9 cellular contexts compared by ENCODE assay signal in genomic region chr13:33126909-33127607, GRCh38.
DNase-seq lines count a peak whose midpoint lies in the region; ATAC-seq and TF ChIP-seq lines count a peak whose summit lies in the region.
"Had no signal": no experiment of that assay in that cellular context is flagged by ENCODE, and none has a peak within 500 bp of the region (broad histone marks: within the 10 kb centered on the region; RNA-seq: fewer than 3 reads in every experiment).

No MANE protein-coding gene starts in this region.

- TF ChIP-seq CTCF in foreskin fibroblast (IDR thresholded peaks at IDR 0.05; ENCODE audit: low read depth, low read length), result no peak
- no peak for TF ChIP-seq CTCF in osteoblast (IDR thresholded peaks at IDR 0.05; ENCODE audit: extremely low read depth, low read depth, low read length)
- no peak for TF ChIP-seq CTCF in GM23338 (conservative IDR thresholded peaks at IDR 0.05; ENCODE audit: low read depth in 2 of 2)

- peaks cover 4% of the 10 kb centered on the region; the same call in 2 of the 3 replicates for H3K36me3 Mint-ChIP-seq in GM23338 (ENCODE audit: low read depth)

- H3K9me2 ChIP-seq in GM23338 (ENCODE audit: insufficient read depth), result no peaks in the 10 kb centered on the region

- H3K36me3 ChIP-seq in osteoblast (ENCODE audit: insufficient read depth, low read length), result peaks cover 79% of the 10 kb centered on the region
- no peaks in the 10 kb centered on the region for H3K36me3 ChIP-seq in GM23338 (ENCODE audit: insufficient read depth)

- H3K9me3 ChIP-seq in osteoblast (ENCODE audit: low read depth, low read length), result no peaks in the 10 kb centered on the region

- H3F3A ChIP-seq in GM23338 (replicated peaks; ENCODE audit: low read depth), result no peaks in the 10 kb centered on the region

- H2AFZ ChIP-seq in osteoblast (ENCODE audit: low read length), result no peak overlapping the region
- no peak overlapping the region for H2AFZ ChIP-seq in GM23338
- H2AFZ ChIP-seq: parathyroid adenoma had no signal

- ATAC-seq in Right ventricle myocardium inferior (peak; percentile 41), GM23338 (no peak)

- H3K4me1 ChIP-seq in osteoblast (ENCODE audit: insufficient read depth, low read length), result peaks cover 21% of the 10 kb centered on the region
- H3K4me1 ChIP-seq in GM23338 (ENCODE audit: insufficient read depth), result peaks cover 24% of the 10 kb centered on the region
- H3K4me1 ChIP-seq: parathyroid adenoma had no signal

- H3K4me2 ChIP-seq in osteoblast (ENCODE audit: insufficient read depth, low read length) (no peak overlapping the region), GM23338 (no peak overlapping the region)

- H3K79me2 ChIP-seq in osteoblast (ENCODE audit: insufficient read depth, low read length) (peaks cover 60% of the 10 kb centered on the region), GM23338 (replicated peaks; ENCODE audit: insufficient read depth) (no peaks in the 10 kb centered on the region)
- H3K79me2 ChIP-seq: parathyroid adenoma had no signal

- H3K9me3 Mint-ChIP-seq in GM23338, result no peaks in the 10 kb centered on the region

- H3K27ac Mint-ChIP-seq in GM23338, result no peak overlapping the region

- DNase-seq in Right ventricle myocardium inferior (ENCODE audit: missing footprints) (peak; percentile 73), cardiac septum (ENCODE audit: low spot score) (no peak), foreskin fibroblast (peak; percentile 65 to 75), osteoblast (ENCODE audit: insufficient read length, low spot score, missing footprints) (peak; percentile 65), GM23338 (ENCODE audit: low spot score) (no peak), H4 (ENCODE audit: low spot score) (no peak), NCI-H146 (lab: John Stamatoyannopoulos, UW) (no peak), NCI-H748 (lab: John Stamatoyannopoulos, UW; ENCODE audit: unreplicated experiment) (no peak)

- H4K20me1 ChIP-seq in osteoblast (ENCODE audit: insufficient read depth, low read length), result peaks cover 16% of the 10 kb centered on the region
- no peaks in the 10 kb centered on the region for H4K20me1 ChIP-seq in GM23338 (replicated peaks; ENCODE audit: insufficient read depth)

- H3K27ac ChIP-seq in osteoblast (ENCODE audit: low read depth, low read length), result peak overlapping the region; percentile 83
- no peak overlapping the region for H3K27ac ChIP-seq in GM23338 (ENCODE audit: low read depth)
- H3K27ac ChIP-seq: parathyroid adenoma had no signal

- H3K4me3 ChIP-seq in foreskin fibroblast (ENCODE audit: low read depth in 1 of 2, low read length in 2 of 2) (no peak overlapping the region), osteoblast (ENCODE audit: insufficient read depth, low read length) (no peak overlapping the region), GM23338 (no peak overlapping the region)

- intact Hi-C loops in Right ventricle myocardium inferior (cut with DNase I) (loop anchor here (5.0 kb wide), 2 partner anchors 80 to 155 kb away; no protein-coding TSS in a partner anchor), cardiac septum (cut with DNase I) (loop anchor here (1.0 kb wide), 1 partner anchor 415 kb away; no protein-coding TSS in a partner anchor)

- H3K27me3 ChIP-seq in osteoblast (ENCODE audit: insufficient read depth, low read length) (no peaks in the 10 kb centered on the region), GM23338 (ENCODE audit: insufficient read depth) (no peaks in the 10 kb centered on the region)

- no peak overlapping the region for H3K4me3 Mint-ChIP-seq in GM23338

- H3K4me1 Mint-ChIP-seq in GM23338, result peaks cover 36% of the 10 kb centered on the region

- peaks cover 10% of the 10 kb centered on the region for H3K27me3 Mint-ChIP-seq in GM23338 (ENCODE audit: insufficient read depth, low read depth, poor library complexity)

TF ChIP-seq in GM23338, 12 proteins besides CTCF, POLR2A, EP300 and RAD21 (continues in another document):
- TF ChIP-seq EZH2phosphoT487 (IDR thresholded peaks at IDR 0.05; ENCODE audit: unreplicated experiment) (no peak), STAT1 (IDR thresholded peaks at IDR 0.05; ENCODE audit: unreplicated experiment) (no peak), ZNF331 (CRISPR knock-in tag; IDR thresholded peaks at IDR 0.05; ENCODE audit: low read depth) (no peak), ETS1 (IDR thresholded peaks at IDR 0.05) (no peak), NANOG (IDR thresholded peaks at IDR 0.05; ENCODE audit: borderline replicate concordance) (no peak), JUNB (IDR thresholded peaks at IDR 0.05; ENCODE audit: unreplicated experiment) (no peak), ZNF462 (CRISPR knock-in tag; IDR thresholded peaks at IDR 0.05) (no peak), POLR2AphosphoS5 (IDR thresholded peaks at IDR 0.05; ENCODE audit: low read depth) (no peak)

Comparison
In these comparisons a context has a peak if more than half of its experiments do, and no peak if none do; other contexts are left out.
1. DNase-seq: peak in Right ventricle myocardium inferior (single experiment), foreskin fibroblast (2 of 2) and osteoblast (single experiment); none in cardiac septum (single experiment), GM23338 (single experiment), H4 (single experiment), NCI-H146 (single experiment) and NCI-H748 (single experiment).